ENCODE assay signal across 10 cellular contexts in genomic region chr4:190106611-190107480, GRCh38. TPM values are rescaled to one million over a fixed set of nuclear protein-coding genes. Genes with fewer than 3 reads are reported as not detected.
"Had no signal": no experiment of that assay in that cellular context is flagged by ENCODE, and none has a peak within 500 bp of the region (broad histone marks: within the 10 kb centered on the region; RNA-seq: fewer than 3 reads in every experiment).

No MANE protein-coding gene starts in this region.

RNA-seq across cellular contexts. Expression of gene DBET, which starts 42.5 kb away (rescaled TPM):
- total RNA-seq: activated CD4-positive, alpha-beta memory T cell treated with anti-CD3 and anti-CD28 coated beads for 36 hours; activated naive CD4-positive, alpha-beta T cell treated with anti-CD3 and anti-CD28 coated beads, Interleukin-2, amount 50 U/mL, for 72 hours; body of pancreas; dermis microvascular lymphatic vessel endothelial cell; left ventricle myocardium inferior; occipital lobe; skeletal muscle tissue; T-helper 17 cell; upper lobe of left lung had no signal
- polyA plus RNA-seq: keratinocyte had no signal
